Comparison of ENCODE assay signal across 8 cellular contexts in the genomic region with DNA sequence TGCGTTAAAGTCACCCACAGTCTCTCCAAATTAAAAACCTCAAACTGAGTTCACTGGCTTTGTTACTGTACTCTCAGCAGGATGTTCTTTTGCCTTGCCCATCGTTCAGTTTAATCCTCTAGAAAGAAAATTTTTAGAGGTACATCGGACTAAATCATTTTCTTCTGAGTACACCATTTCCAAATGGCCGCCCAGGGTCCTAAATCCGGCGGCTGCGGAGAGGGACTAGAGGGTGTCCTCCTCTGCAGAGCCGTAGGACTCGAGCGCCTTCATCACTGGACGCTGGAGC. TPM values are rescaled to one million over a fixed set of nuclear protein-coding genes. Genes with fewer than 3 reads are reported as not detected.
DNase-seq lines count a peak whose midpoint lies in the region; ATAC-seq and TF ChIP-seq lines count a peak whose summit lies in the region.

No MANE protein-coding gene starts in this region.

- H3K4me3 ChIP-seq in astrocyte of the cerebellum (ENCODE audit: low read depth, low read length) (peak overlapping the region; percentile 92), left lung (peak overlapping the region; percentile 59 to 72), urinary bladder (ENCODE audit: low read depth, low read length) (peak overlapping the region; percentile 66)

- intact Hi-C loops in left lung (cut with DNase I) = no loop called here

- 2% methylated on average over 11 of the region's 11 CpGs for WGBS in urinary bladder

- peaks cover 0 to 27% of the 10 kb centered on the region in 2 donors for H3K27me3 ChIP-seq in left lung

- H3K36me3 ChIP-seq in left lung (no peaks in the 10 kb centered on the region), urinary bladder (ENCODE audit: insufficient read depth) (no peaks in the 10 kb centered on the region)

- TF ChIP-seq CTCF in astrocyte of the cerebellum (IDR thresholded peaks at IDR 0.05; ENCODE audit: low read depth, low read length, missing control alignments) (no peak), left lung (IDR thresholded peaks at IDR 0.05) (no peak)

- H3K9me3 ChIP-seq in left lung = no peaks in the 10 kb centered on the region

- DNase-seq in A172 (ENCODE audit: low spot score) (peak; percentile 14), astrocyte of the cerebellum (ENCODE audit: low read depth) (no peak), left lung (no peak), ACHN (no peak), mesenteric fat pad (ENCODE audit: low spot score) (no peak)

- in situ Hi-C loops in astrocyte of the cerebellum (cut with HindIII; ENCODE audit: low sequenced_read_pairs) = no loop called here
- in situ Hi-C loops in ACHN (cut with HindIII; ENCODE audit: low pct_ligation_motif_present, low pct_unique_long_range_greater_than_20kb, low sequenced_read_pairs) = no loop called here

- ATAC-seq in GM21825 (IDR thresholded peaks at IDR 0.05; ENCODE audit: unreplicated experiment) (peak; percentile 4), left lung (no peak), GM18502 (IDR thresholded peaks at IDR 0.05; ENCODE audit: poor library complexity, unreplicated experiment) (no peak)

- peaks cover 0 to 3% of the 10 kb centered on the region in 2 donors for H3K4me1 ChIP-seq in left lung
- no peaks in the 10 kb centered on the region for H3K4me1 ChIP-seq in urinary bladder (ENCODE audit: insufficient read depth)

- H3K27ac ChIP-seq in left lung (peak overlapping the region; percentile 70 to 96), urinary bladder (ENCODE audit: low read depth) (no peak overlapping the region)

RNA-seq across cellular contexts. Expression of gene LIN7A, which starts 1.4 kb away (rescaled TPM):
- total RNA-seq in A172 (2014; rRNA removed; shearing (Covaris generic)) = 0.21 and 1.2 TPM in 2 replicates
- total RNA-seq in left lung (10 to 100 TPM in 1 of 2 donors, 1 to 10 TPM in 1; 9.9 to 11.7 TPM), urinary bladder (31.2 TPM), mesenteric fat pad (5.8 TPM)
- 6.2 TPM for polyA plus RNA-seq in urinary bladder
